ENCODE assay signal across 8 cellular contexts in the genomic region with DNA sequence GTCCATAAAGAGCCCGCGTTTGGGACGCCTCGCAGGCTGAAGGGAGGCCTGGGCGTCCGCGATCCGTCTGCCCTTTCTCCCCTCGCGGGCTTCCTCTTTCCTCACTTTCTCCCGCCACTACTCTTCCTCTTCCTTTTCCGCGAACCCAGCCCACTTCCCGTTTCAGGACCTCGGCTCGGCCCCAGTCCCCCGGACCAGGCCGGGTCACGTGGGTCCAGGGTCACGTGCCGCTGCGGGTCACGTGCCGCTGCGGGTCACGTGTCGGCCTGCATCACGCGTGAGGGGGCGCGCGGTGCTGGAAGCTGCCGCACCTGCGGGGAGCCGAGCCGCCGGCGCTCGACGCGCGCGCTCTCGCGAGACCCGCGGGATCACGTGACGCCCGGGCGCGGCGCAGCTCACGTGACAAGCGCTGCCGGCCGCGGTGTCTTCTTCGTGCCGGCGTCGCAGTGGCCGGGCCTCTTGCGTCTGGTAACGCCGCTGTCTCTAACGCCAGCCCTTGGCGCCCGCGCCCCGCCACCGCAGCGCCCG. TPM values are rescaled to one million over a fixed set of nuclear protein-coding genes. Genes with fewer than 3 reads are reported as not detected.
A peak's percentile ranks its signal among the peaks of the same experiment; 100 is the strongest.
DNase-seq lines count a peak whose midpoint lies in the region; ATAC-seq, FAIRE-seq and TF ChIP-seq lines count a peak whose summit lies in the region.

TSS of gene LAMP1 (plus strand) at position 398 of the 528 bp plus-strand sequence. CDS start 196 bp downstream, outside the sequence.

- H4K8ac ChIP-seq in IMR-90 (ENCODE audit: low read depth in 2 of 2, low read length in 2 of 2), result peak within 1 kb of the TSS; percentile 100

- peak within 1 kb of the TSS; percentile 93 for H3K4me2 ChIP-seq in IMR-90 (ENCODE audit: low read depth, low read length)
- peak within 1 kb of the TSS; percentile 95 for H3K4me2 ChIP-seq in OCI-LY7 (ENCODE audit: low read length)
- H3K4me2 ChIP-seq in endothelial cell of umbilical vein (ENCODE audit: insufficient read depth, low read length), result peak within 1 kb of the TSS; percentile 87

- H3K9ac ChIP-seq in IMR-90 (ENCODE audit: low read depth, low read length) (peak within 1 kb of the TSS; percentile 80), endothelial cell of umbilical vein (replicated peaks; ENCODE audit: extremely low read depth, insufficient read depth, low read length) (peak within 1 kb of the TSS; percentile 95)

- peak within 1 kb of the TSS; percentile 44; the same call in 1 of the 2 replicates for H2BK120ac ChIP-seq in IMR-90 (ENCODE audit: low read depth, low read length)

- peak; percentile 74 for ATAC-seq in GM21528 (IDR thresholded peaks at IDR 0.05; ENCODE audit: low FRiP score, unreplicated experiment)
- ATAC-seq in IMR-90 (ENCODE audit: low read depth), result peak; percentile 83

- H3K79me2 ChIP-seq in OCI-LY7 (ENCODE audit: insufficient read depth, low read depth, low read length) (peaks cover 24% of the 10 kb centered on the region), endothelial cell of umbilical vein (ENCODE audit: control insufficient read depth, insufficient read depth, low read length) (peaks cover 46% of the 10 kb centered on the region)

- dilution Hi-C loops in IMR-90 (cut with HindIII; ENCODE audit: low sequenced_read_pairs, unreplicated experiment), result no loop called here
- dilution Hi-C loops in endothelial cell of umbilical vein (cut with MboI; ENCODE audit: extremely low pct_ligation_motif_present, low sequenced_read_pairs), result no loop called here

- H4K91ac ChIP-seq in IMR-90 (ENCODE audit: insufficient read depth, low read depth, low read length), result peak within 1 kb of the TSS; percentile 67

- peak; percentile 74 for TF ChIP-seq POLR2A in IMR-90 (IDR thresholded peaks at IDR 0.05; ENCODE audit: low read depth, low read length)
- TF ChIP-seq POLR2A in endothelial cell of umbilical vein (IDR thresholded peaks at IDR 0.05; ENCODE audit: low read depth, low read length), result peak; percentile 49

- H3K27ac ChIP-seq in IMR-90 (ENCODE audit: insufficient read depth, low read length) (peak within 1 kb of the TSS; percentile 71), OCI-LY7 (ENCODE audit: low read depth, low read length, poor library complexity, severe bottlenecking) (peak within 1 kb of the TSS; percentile 63), endothelial cell of umbilical vein (ENCODE audit: insufficient read depth, low read depth, low read length) (peak within 1 kb of the TSS; percentile 52)

- H3K9me1 ChIP-seq in IMR-90 (ENCODE audit: insufficient read depth, low read length), result peaks cover 7% of the 10 kb centered on the region; the same call in 1 of the 2 replicates
- H3K9me1 ChIP-seq in endothelial cell of umbilical vein (replicated peaks; ENCODE audit: control insufficient read depth, extremely low read depth, insufficient read depth, low read length), result no peaks in the 10 kb centered on the region

- TF ChIP-seq RAD21 in IMR-90 (IDR thresholded peaks at IDR 0.05; ENCODE audit: low read length), result no peak

- H3K27me3 ChIP-seq in IMR-90 (ENCODE audit: control insufficient read depth, insufficient read depth, low read length) (no peaks in the 10 kb centered on the region), endothelial cell of umbilical vein (ENCODE audit: control insufficient read depth in 2 of 2, insufficient read depth in 2 of 2, low read length in 2 of 2) (peaks cover 4 to 11% of the 10 kb centered on the region in 2 experiments)

- TF ChIP-seq CTCF in IMR-90 (conservative IDR thresholded peaks at IDR 0.05; ENCODE audit: low read depth, low read length) (no peak), OCI-LY7 (conservative IDR thresholded peaks at IDR 0.05; ENCODE audit: low read length) (no peak), endothelial cell of umbilical vein (IDR thresholded peaks at IDR 0.05; ENCODE audit: extremely low read depth in 1 of 2, insufficient read depth in 1 of 2, low read depth in 1 of 2, low read length in 2 of 2) (no peak)

- peak within 1 kb of the TSS; percentile 73 for H3K4me3 ChIP-seq in IMR-90 (ENCODE audit: insufficient read depth, low read depth, low read length)
- peak within 1 kb of the TSS; percentile 90 for H3K4me3 ChIP-seq in OCI-LY7 (ENCODE audit: low read depth, low read length, poor library complexity, severe bottlenecking)
- H3K4me3 ChIP-seq in endothelial cell of umbilical vein (replicated peaks in 1 of 3; ENCODE audit: insufficient read depth in 1 of 3, low read depth in 1 of 3, low read length in 3 of 3), result peak within 1 kb of the TSS; percentile 57 to 93 (median 82)

- H2AK9ac ChIP-seq in IMR-90 (replicated peaks; ENCODE audit: low read depth, low read length, poor library complexity), result peak within 1 kb of the TSS; percentile 98

- peak within 1 kb of the TSS; percentile 30 for H2BK5ac ChIP-seq in IMR-90 (ENCODE audit: low read depth, low read length, poor library complexity, severe bottlenecking)

- peak within 1 kb of the TSS; percentile 100 for H2AFZ ChIP-seq in IMR-90 (replicated peaks; ENCODE audit: low read length, poor library complexity)
- peak within 1 kb of the TSS; percentile 92 for H2AFZ ChIP-seq in OCI-LY7 (ENCODE audit: low read length)
- peak within 1 kb of the TSS; percentile 99 for H2AFZ ChIP-seq in endothelial cell of umbilical vein (ENCODE audit: low read depth, low read length)

- H3K9me3 ChIP-seq in IMR-90 (ENCODE audit: control insufficient read depth, insufficient read depth, low read length) (no peaks in the 10 kb centered on the region), OCI-LY7 (ENCODE audit: low read length) (no peaks in the 10 kb centered on the region), endothelial cell of umbilical vein (replicated peaks; ENCODE audit: control insufficient read depth, insufficient read depth, low read length) (no peaks in the 10 kb centered on the region)

- H3K4me1 ChIP-seq in IMR-90 (ENCODE audit: control insufficient read depth, insufficient read depth, low read length) (peaks cover 4% of the 10 kb centered on the region; the same call in 1 of the 2 replicates), OCI-LY7 (ENCODE audit: insufficient read depth, low read length, poor library complexity, severe bottlenecking) (peaks cover 11% of the 10 kb centered on the region), endothelial cell of umbilical vein (ENCODE audit: control insufficient read depth, extremely low read depth, insufficient read depth, low read length) (peaks cover 11% of the 10 kb centered on the region)

- no peak within 1 kb of the TSS for H3K18ac ChIP-seq in IMR-90 (ENCODE audit: low read depth, low read length)

- peak within 1 kb of the TSS; percentile 74 for H3K14ac ChIP-seq in IMR-90 (replicated peaks; ENCODE audit: low read depth, low read length)

- in situ Hi-C loops in IMR-90 (cut with MboI; ENCODE audit: low sequenced_read_pairs), result no loop called here

- no TSS peak for BruUV-seq in IMR-90 (replicated peaks; lab: Mats Ljungman, UMichigan)
- no TSS peak for BruUV-seq in OCI-LY7 (replicated peaks; lab: Mats Ljungman, UMichigan)
- BruUV-seq in endothelial cell of umbilical vein (replicated peaks; lab: Mats Ljungman, UMichigan), result no TSS peak

- 0% methylated on average over 50 of the region's 74 CpGs; no CpG with 5 or more reads in 1 of the 2 experiments for WGBS in IMR-90 (ENCODE audit: extremely low coverage in 2 of 2, insufficient read length in 1 of 2), 2 experiments

- peak; percentile 83 for FAIRE-seq in endothelial cell of umbilical vein (lab: Jason Lieb, UNC)

- H3K56ac ChIP-seq in IMR-90 (ENCODE audit: extremely low read depth, insufficient read depth, low read length), result peak within 1 kb of the TSS; percentile 62

- peak within 1 kb of the TSS; percentile 79 for H2AK5ac ChIP-seq in IMR-90 (ENCODE audit: low read depth, low read length)

- POLR2A ChIA-PET in IMR-90 (lab: Charles Lee; ENCODE audit: unreplicated experiment), result interaction anchor here (0.6 kb wide), 1 partner anchor 80 kb away, joined by 3 read pairs; no protein-coding TSS in a partner anchor
- POLR2A ChIA-PET in OCI-LY7 (lab: Charles Lee), result no interaction called here
- POLR2A ChIA-PET in endothelial cell of umbilical vein (lab: Charles Lee), result no interaction called here

- H3K36me3 ChIP-seq in IMR-90 (ENCODE audit: control insufficient read depth, insufficient read depth, low read length), result no peaks in the 10 kb centered on the region
- H3K36me3 ChIP-seq in OCI-LY7 (ENCODE audit: insufficient read depth, low read length), result no peaks in the 10 kb centered on the region
- no peaks in the 10 kb centered on the region for H3K36me3 ChIP-seq in endothelial cell of umbilical vein (ENCODE audit: control insufficient read depth in 2 of 2, extremely low read depth in 1 of 2, insufficient read depth in 2 of 2, low read length in 2 of 2)

- H3K9me2 ChIP-seq in OCI-LY7 (ENCODE audit: insufficient read depth, low read length), result no peaks in the 10 kb centered on the region

- peak within 1 kb of the TSS; percentile 96 for H3K23ac ChIP-seq in IMR-90 (ENCODE audit: low read depth, low read length)

- H3K4ac ChIP-seq in IMR-90 (ENCODE audit: low read depth, low read length), result peak within 1 kb of the TSS; percentile 72

- DNase-seq in DMS 273 (lab: John Stamatoyannopoulos, UW; ENCODE audit: unreplicated experiment) (peak; percentile 98), IMR-90 (peak; percentile 97), OCI-LY7 (ENCODE audit: low spot score) (peak; percentile 96), activated T-cell treated with anti-CD3 and anti-CD28 coated beads for 1 hour (ENCODE audit: low read depth) (peak; percentile 99), endothelial cell of umbilical vein (ENCODE audit: low read depth, low spot score) (peak; percentile 97), midbrain (lab: John Stamatoyannopoulos, UW) (peak; percentile 96)
- peak; percentile 99 for DNase-seq in stimulated activated CD8-positive, alpha-beta memory T cell treated with anti-CD3 and anti-CD28 coated beads, Interleukin-15, amount 100 ng/mL, for 48 hours (ENCODE audit: low read depth in 2 of 2)

- peak within 1 kb of the TSS; percentile 99 for H4K5ac ChIP-seq in IMR-90 (ENCODE audit: low read depth, low read length)

- H2BK20ac ChIP-seq in IMR-90 (ENCODE audit: low read depth, low read length), result no peak within 1 kb of the TSS

- H2BK15ac ChIP-seq in IMR-90 (ENCODE audit: low read depth, low read length), result 0 out of 3 replicates have a peak within 1 kb of the TSS, but pooled peaks have one; percentile 61

- H3K79me1 ChIP-seq in IMR-90 (ENCODE audit: low read depth in 1 of 2, low read length in 2 of 2), result peaks cover 4 to 39% of the 10 kb centered on the region in 2 experiments; a peak in 3 of 4 replicates

- intact Hi-C loops in IMR-90 (cut with micrococcal nuclease), result no loop called here
- intact Hi-C loops in OCI-LY7 (cut with micrococcal nuclease; ENCODE audit: unreplicated experiment), result loop anchor here (1.0 to 5.0 kb wide), 4 partner anchors 86 to 193 kb away; partner anchors contain the start of gene DCUN1D2
- intact Hi-C loops in endothelial cell of umbilical vein (cut with micrococcal nuclease), result loop anchor here (2.0 kb wide), 1 partner anchor 194 kb away; the partner anchor contains the start of gene DCUN1D2

- peaks cover 36% of the 10 kb centered on the region for H4K20me1 ChIP-seq in IMR-90 (ENCODE audit: insufficient read depth, low read length)
- H4K20me1 ChIP-seq in OCI-LY7 (ENCODE audit: insufficient read depth, low read length), result peaks cover 4% of the 10 kb centered on the region; the same call in 1 of the 2 replicates
- H4K20me1 ChIP-seq in endothelial cell of umbilical vein (replicated peaks; ENCODE audit: control insufficient read depth, extremely low read depth, insufficient read depth, low read length), result no peaks in the 10 kb centered on the region

- CTCF ChIA-PET in IMR-90 (lab: Yijun Ruan, JAX) (no interaction called here), OCI-LY7 (lab: Charles Lee; ENCODE audit: unreplicated experiment) (no interaction called here), endothelial cell of umbilical vein (lab: Charles Lee) (no interaction called here)

RNA-seq across cellular contexts. Expression of gene LAMP1, which starts in this region (rescaled TPM):
- total RNA-seq in IMR-90 (2012; rRNA removed), result 58.3 and 60.6 TPM in 2 replicates
- polyA plus RNA-seq in IMR-90 (2012; rRNA removed), result 229 and 235 TPM in 2 replicates
- 138 and 235 TPM in 2 replicates for polyA plus RNA-seq in IMR-90 (2012; cell fraction: cytosol; rRNA removed)
- polyA plus RNA-seq in IMR-90 (2012; cell fraction: nucleus; rRNA removed; ENCODE audit: low replicate concordance), result 132 and 172 TPM in 2 replicates
- total RNA-seq in OCI-LY7 (2014; rRNA removed; shearing (Covaris generic)), result 9.3 and 12.2 TPM in 2 replicates
- total RNA-seq in OCI-LY7 (2022), result 22.4 and 24.6 TPM in 2 replicates
- 285 and 286 TPM in 2 replicates for total RNA-seq in endothelial cell of umbilical vein
- 260 and 262 TPM in 2 replicates for polyA plus RNA-seq in endothelial cell of umbilical vein
- 233 and 241 TPM in 2 replicates for polyA plus RNA-seq in endothelial cell of umbilical vein (2011; cell fraction: cytosol; rRNA removed)
- 196 and 217 TPM in 2 replicates for polyA plus RNA-seq in endothelial cell of umbilical vein (2011; cell fraction: nucleus; rRNA removed)
- 349 and 423 TPM in 2 replicates for polyA plus RNA-seq in endothelial cell of umbilical vein (2012)
- polyA minus RNA-seq in endothelial cell of umbilical vein, result 150 and 157 TPM in 2 replicates
- polyA minus RNA-seq in endothelial cell of umbilical vein (2011; cell fraction: cytosol; rRNA and poly(A)+ RNA removed), result 67.3 TPM
- polyA minus RNA-seq in endothelial cell of umbilical vein (2011; cell fraction: nucleus; rRNA and poly(A)+ RNA removed), result 49.2 and 55.3 TPM in 2 replicates

Comparison
In these comparisons a context has a peak if more than half of its experiments do, and no peak if none do; other contexts are left out.
1. Peak in every context shown above with its lines: DNase-seq, ATAC-seq, H3K4me3 ChIP-seq and H3K27ac ChIP-seq.